In the genomic region with DNA sequence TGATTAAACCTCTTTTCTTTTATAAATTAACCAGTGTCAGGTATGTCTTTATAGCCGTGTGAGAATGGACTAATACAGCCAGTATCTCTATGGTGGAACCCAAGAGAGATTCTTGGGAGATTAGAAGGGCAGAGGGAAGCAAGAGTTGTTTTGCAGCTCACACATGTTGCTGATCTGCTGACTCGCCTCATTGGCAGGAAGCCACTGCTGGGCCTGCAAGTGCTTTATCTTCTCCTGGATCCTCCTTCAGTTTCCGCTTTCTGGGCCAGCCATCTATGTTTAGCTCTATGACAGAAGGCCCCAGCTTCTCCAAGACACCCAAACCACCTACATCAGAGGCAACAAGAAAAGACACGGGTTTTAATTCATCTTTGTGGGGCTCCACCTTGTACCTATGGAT, we compare ENCODE assay signal across 1 cellular context.
TF ChIP-seq lines count a peak whose summit lies in the region.

No MANE protein-coding gene starts in this region.

TF ChIP-seq in HepG2, 621 proteins besides CTCF, POLR2A, EP300 and RAD21 (continued from another document):
- no peak for TF ChIP-seq ZNF484 (CRISPR knock-in tag; IDR thresholded peaks at IDR 0.05; ENCODE audit: borderline replicate concordance, low read depth)
- TF ChIP-seq MED13 (CRISPR knock-in tag; IDR thresholded peaks at IDR 0.05): no peak
- no peak for TF ChIP-seq ZNF678 (CRISPR knock-in tag; IDR thresholded peaks at IDR 0.05)
- TF ChIP-seq, protein P1, sequence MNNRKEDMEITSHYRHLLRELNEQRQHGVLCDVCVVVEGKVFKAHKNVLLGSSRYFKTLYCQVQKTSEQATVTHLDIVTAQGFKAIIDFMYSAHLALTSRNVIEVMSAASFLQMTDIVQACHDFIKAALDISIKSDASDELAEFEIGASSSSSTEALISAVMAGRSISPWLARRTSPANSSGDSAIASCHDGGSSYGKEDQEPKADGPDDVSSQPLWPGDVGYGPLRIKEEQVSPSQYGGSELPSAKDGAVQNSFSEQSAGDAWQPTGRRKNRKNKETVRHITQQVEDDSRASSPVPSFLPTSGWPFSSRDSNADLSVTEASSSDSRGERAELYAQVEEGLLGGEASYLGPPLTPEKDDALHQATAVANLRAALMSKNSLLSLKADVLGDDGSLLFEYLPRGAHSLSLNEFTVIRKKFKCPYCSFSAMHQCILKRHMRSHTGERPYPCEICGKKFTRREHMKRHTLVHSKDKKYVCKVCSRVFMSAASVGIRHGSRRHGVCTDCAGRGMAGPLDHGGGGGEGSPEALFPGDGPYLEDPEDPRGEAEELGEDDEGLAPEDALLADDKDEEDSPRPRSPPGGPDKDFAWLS (CRISPR knock-in tag; IDR thresholded peaks at IDR 0.05; ENCODE audit: borderline replicate concordance): no peak
